Comparison of ENCODE assay signal across 9 cellular contexts in the genomic region with DNA sequence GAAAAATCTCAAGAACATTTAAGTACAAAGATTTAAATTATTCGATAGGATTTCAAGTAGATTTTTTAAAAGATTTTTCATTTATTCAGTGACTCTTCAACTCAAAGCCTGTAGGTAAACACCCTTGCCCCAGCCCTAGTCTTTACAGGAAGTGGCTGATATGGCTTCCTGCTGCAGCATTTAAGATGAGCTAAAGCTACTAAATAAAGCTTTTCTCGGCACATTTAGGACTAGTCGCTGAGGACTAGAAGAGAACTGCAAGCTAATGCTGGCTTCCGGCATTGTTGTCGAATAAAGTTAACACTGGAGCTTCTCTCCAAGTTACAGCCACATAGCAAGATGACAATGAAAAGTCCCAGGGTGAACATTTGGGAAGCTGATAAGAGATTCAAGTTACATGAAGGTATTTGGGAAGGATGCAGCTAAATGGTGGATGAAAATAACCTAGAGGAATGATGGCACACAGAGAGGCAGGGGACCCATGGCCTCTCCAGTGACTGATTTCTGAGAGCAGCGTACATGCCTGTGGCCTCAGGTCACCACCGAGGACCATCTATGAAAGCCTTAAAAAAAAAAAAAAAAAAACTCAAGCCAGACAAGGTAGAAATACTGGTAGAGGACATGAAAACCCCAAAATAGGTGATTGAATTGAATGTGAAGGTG.
DNase-seq lines count a peak whose midpoint lies in the region; ATAC-seq, FAIRE-seq and TF ChIP-seq lines count a peak whose summit lies in the region.
"Had no signal": no experiment of that assay in that cellular context is flagged by ENCODE, and none has a peak within 500 bp of the region (broad histone marks: within the 10 kb centered on the region; RNA-seq: fewer than 3 reads in every experiment).

No MANE protein-coding gene starts in this region.

- no peak for TF ChIP-seq CTCF in mucosa of descending colon (IDR thresholded peaks at IDR 0.05)

- no peak for TF ChIP-seq POLR2A in GM12892 (IDR thresholded peaks at IDR 0.05; ENCODE audit: low read depth, low read length)

- no peaks in the 10 kb centered on the region for H3K4me1 ChIP-seq in mucosa of descending colon (ENCODE audit: low read depth)

- intact Hi-C loops in mucosa of descending colon (cut with DNase I, micrococcal nuclease): no loop called here

- H3K9me3 ChIP-seq in mucosa of descending colon: no peaks in the 10 kb centered on the region
- H3K9me3 ChIP-seq: testis had no signal

- H3K4me3 ChIP-seq in mucosa of descending colon: no peak overlapping the region
- H3K4me3 ChIP-seq: testis had no signal

- peak; percentile 14 for FAIRE-seq in GM12892 (lab: Jason Lieb, UNC)

- DNase-seq in GM12892 (ENCODE audit: insufficient read length) (no peak), mucosa of descending colon (no peak), AG20443 (ENCODE audit: low spot score) (no peak), GM19240 (ENCODE audit: insufficient read length, low spot score) (no peak)
- DNase-seq: testis had no signal

- ATAC-seq in HG02884 (IDR thresholded peaks at IDR 0.05; ENCODE audit: unreplicated experiment) (peak; percentile 34), mucosa of descending colon (peak; percentile 85), GM18858 (IDR thresholded peaks at IDR 0.05; ENCODE audit: unreplicated experiment) (no peak), HG02571 (IDR thresholded peaks at IDR 0.05; ENCODE audit: unreplicated experiment) (no peak)
- peak; percentile 66 to 81 for ATAC-seq in activated CD4-positive, CD25-positive, alpha-beta regulatory T cell treated with anti-CD3 and anti-CD28 coated beads, Interleukin-2, amount 50 U/mL, for 24 hours

- no peaks in the 10 kb centered on the region for H3K36me3 ChIP-seq in mucosa of descending colon (ENCODE audit: low read depth)

Comparison
In these comparisons a context has a peak if more than half of its experiments do, and no peak if none do; other contexts are left out.
1. ATAC-seq: peak in HG02884 (single experiment), activated CD4-positive, CD25-positive, alpha-beta regulatory T cell treated with anti-CD3 and anti-CD28 coated beads, Interleukin-2, amount 50 U/mL, for 24 hours (2 of 2) and mucosa of descending colon (single experiment); none in GM18858 (single experiment) and HG02571 (single experiment).